ENCODE assay signal across 1 cellular context in genomic region chr2:234998404-234999211, GRCh38.
A peak's percentile ranks its signal among the peaks of the same experiment; 100 is the strongest.
TF ChIP-seq lines count a peak whose summit lies in the region.

No MANE protein-coding gene starts in this region.

TF ChIP-seq in HepG2, 621 proteins besides CTCF, POLR2A, EP300 and RAD21 (continued from another document and continues in another):
- TF ChIP-seq ZNF646 (CRISPR knock-in tag; IDR thresholded peaks at IDR 0.05) = no peak
- 0 out of 2 replicates have a peak, but pooled peaks have one; percentile 44 for TF ChIP-seq RBAK (CRISPR knock-in tag; IDR thresholded peaks at IDR 0.05)
- TF ChIP-seq ZNF784 (CRISPR knock-in tag; IDR thresholded peaks at IDR 0.05; ENCODE audit: borderline replicate concordance) = 0 out of 2 replicates have a peak, but pooled peaks have one; percentile 65
- TF ChIP-seq ZFP1 (CRISPR knock-in tag; IDR thresholded peaks at IDR 0.05) = 0 out of 2 replicates have a peak, but pooled peaks have one; percentile 18
- peak; percentile 58; the same call in 1 of the 2 replicates for TF ChIP-seq CCDC6 (CRISPR knock-in tag; IDR thresholded peaks at IDR 0.05)
- TF ChIP-seq ZNF713 (CRISPR knock-in tag; IDR thresholded peaks at IDR 0.05) = no peak
- TF ChIP-seq IKZF5 (CRISPR knock-in tag; IDR thresholded peaks at IDR 0.05) = no peak
- TF ChIP-seq ZNF318 (CRISPR knock-in tag; IDR thresholded peaks at IDR 0.05) = no peak
- TF ChIP-seq PLRG1 (conservative IDR thresholded peaks at IDR 0.05) = no peak
- TF ChIP-seq RFX1 (IDR thresholded peaks at IDR 0.05) = no peak
- TF ChIP-seq ATF3 (CRISPR knock-in tag; IDR thresholded peaks at IDR 0.05) = no peak; the same call in 1 of the 2 replicates
- TF ChIP-seq TEAD3 (CRISPR knock-in tag; optimal IDR thresholded peaks at IDR 0.05; ENCODE audit: borderline replicate concordance) = no peak
- TF ChIP-seq ZKSCAN5 (CRISPR knock-in tag; IDR thresholded peaks at IDR 0.05) = no peak
- 0 out of 2 replicates have a peak, but pooled peaks have one; percentile 2 for TF ChIP-seq ZNF691 (CRISPR knock-in tag; IDR thresholded peaks at IDR 0.05; ENCODE audit: borderline replicate concordance, low read depth)
- TF ChIP-seq RERE (CRISPR knock-in tag; IDR thresholded peaks at IDR 0.05; ENCODE audit: low read depth) = 0 out of 2 replicates have a peak, but pooled peaks have one; percentile 39
- TF ChIP-seq STAT6 (CRISPR knock-in tag; IDR thresholded peaks at IDR 0.05; ENCODE audit: borderline replicate concordance) = no peak
- TF ChIP-seq FOXC1 (CRISPR knock-in tag; IDR thresholded peaks at IDR 0.05; ENCODE audit: borderline replicate concordance) = no peak
- no peak for TF ChIP-seq KMT2B (CRISPR knock-in tag; IDR thresholded peaks at IDR 0.05)
- TF ChIP-seq GTF3A (CRISPR knock-in tag; conservative IDR thresholded peaks at IDR 0.05) = no peak
- no peak; the same call in 1 of the 2 replicates for TF ChIP-seq ZNF709 (CRISPR knock-in tag; IDR thresholded peaks at IDR 0.05)
